In the genomic region with DNA sequence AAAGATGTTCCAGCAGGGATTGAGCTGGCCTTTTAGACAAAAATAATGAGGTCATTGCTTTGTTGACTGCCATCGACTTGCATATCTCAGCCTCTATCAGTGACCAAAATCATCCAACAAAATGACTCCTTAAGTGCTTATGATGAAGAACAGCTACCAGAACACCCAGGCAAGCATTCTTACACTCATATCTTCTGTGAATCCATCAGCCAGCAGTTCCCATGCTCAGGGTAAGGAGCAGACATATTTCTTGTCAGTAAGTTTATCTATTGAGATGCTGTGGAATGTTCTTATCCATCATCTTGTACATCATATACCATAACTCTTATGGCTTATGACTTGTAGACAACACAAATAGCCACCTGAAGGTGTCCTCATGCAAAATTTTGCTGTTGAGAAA, we compare ENCODE assay signal across 22 cellular contexts.
"Had no signal": no experiment of that assay in that cellular context is flagged by ENCODE, and none has a peak within 500 bp of the region (broad histone marks: within the 10 kb centered on the region; RNA-seq: fewer than 3 reads in every experiment).

No MANE protein-coding gene starts in this region.

- H2AFZ ChIP-seq: hepatocyte had no signal

- H3K36me3 ChIP-seq: colonic mucosa, esophagus squamous epithelium, gastroesophageal sphincter, heart left ventricle, lower lobe of right lung had no signal

- DNase-seq: colonic mucosa; cortex of kidney; effector CD8-positive, alpha-beta T cell; effector memory CD8-positive, alpha-beta T cell; endodermal cell; erythroblast; esophagus squamous epithelium; foreskin keratinocyte; heart left ventricle; hypothalamus; immature natural killer cell; islet precursor cell; kidney; kidney glomerular epithelial cell; left colon; left ventricle myocardium superior; lower lobe of right lung; mesendoderm; midbrain had no signal

- H3K4me2 ChIP-seq: hepatocyte had no signal

- H3K27ac ChIP-seq: colonic mucosa, epithelial cell of prostate, esophagus squamous epithelium, foreskin keratinocyte, gastroesophageal sphincter, heart left ventricle, hepatocyte, lower lobe of right lung had no signal

- H3K4me1 ChIP-seq: colonic mucosa, foreskin keratinocyte, gastroesophageal sphincter, heart left ventricle, lower lobe of right lung had no signal

- H3K4me3 ChIP-seq: colonic mucosa, esophagus squamous epithelium, gastroesophageal sphincter, heart left ventricle, hepatocyte, lower lobe of right lung had no signal

- H3K79me2 ChIP-seq: hepatocyte had no signal

- H3K27me3 ChIP-seq: colonic mucosa, hepatocyte had no signal

- H3K9me3 ChIP-seq: colonic mucosa, lower lobe of right lung had no signal
